In genomic region chr10:103658049-103658577, GRCh38 we compare ENCODE assay signal across 1 cellular context.
TF ChIP-seq lines count a peak whose summit lies in the region.

No MANE protein-coding gene starts in this region.

TF ChIP-seq in HepG2, 621 proteins besides CTCF, POLR2A, EP300 and RAD21 (continued from another document):
- no peak for TF ChIP-seq SRSF1 (optimal IDR thresholded peaks at IDR 0.05; ENCODE audit: low read depth, low read length)
- TF ChIP-seq, protein P1, sequence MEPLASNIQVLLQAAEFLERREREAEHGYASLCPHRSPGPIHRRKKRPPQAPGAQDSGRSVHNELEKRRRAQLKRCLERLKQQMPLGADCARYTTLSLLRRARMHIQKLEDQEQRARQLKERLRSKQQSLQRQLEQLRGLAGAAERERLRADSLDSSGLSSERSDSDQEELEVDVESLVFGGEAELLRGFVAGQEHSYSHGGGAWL (CRISPR knock-in tag; IDR thresholded peaks at IDR 0.05): no peak
- TF ChIP-seq ZNF501 (CRISPR knock-in tag; IDR thresholded peaks at IDR 0.05): no peak
- no peak for TF ChIP-seq ZNF883 (CRISPR knock-in tag; IDR thresholded peaks at IDR 0.05; ENCODE audit: not compliant biosample characterization)
- no peak for TF ChIP-seq ZNF703 (CRISPR knock-in tag; IDR thresholded peaks at IDR 0.05; ENCODE audit: borderline replicate concordance)
- peak; percentile 79; the same call in 1 of the 2 replicates for TF ChIP-seq ZNF281 (CRISPR knock-in tag; IDR thresholded peaks at IDR 0.05; ENCODE audit: borderline replicate concordance)
- TF ChIP-seq, protein P2, sequence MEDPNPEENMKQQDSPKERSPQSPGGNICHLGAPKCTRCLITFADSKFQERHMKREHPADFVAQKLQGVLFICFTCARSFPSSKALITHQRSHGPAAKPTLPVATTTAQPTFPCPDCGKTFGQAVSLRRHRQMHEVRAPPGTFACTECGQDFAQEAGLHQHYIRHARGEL (CRISPR knock-in tag; IDR thresholded peaks at IDR 0.05): no peak
- no peak for TF ChIP-seq ZNF879 (CRISPR knock-in tag; IDR thresholded peaks at IDR 0.05)
- TF ChIP-seq, protein P3, sequence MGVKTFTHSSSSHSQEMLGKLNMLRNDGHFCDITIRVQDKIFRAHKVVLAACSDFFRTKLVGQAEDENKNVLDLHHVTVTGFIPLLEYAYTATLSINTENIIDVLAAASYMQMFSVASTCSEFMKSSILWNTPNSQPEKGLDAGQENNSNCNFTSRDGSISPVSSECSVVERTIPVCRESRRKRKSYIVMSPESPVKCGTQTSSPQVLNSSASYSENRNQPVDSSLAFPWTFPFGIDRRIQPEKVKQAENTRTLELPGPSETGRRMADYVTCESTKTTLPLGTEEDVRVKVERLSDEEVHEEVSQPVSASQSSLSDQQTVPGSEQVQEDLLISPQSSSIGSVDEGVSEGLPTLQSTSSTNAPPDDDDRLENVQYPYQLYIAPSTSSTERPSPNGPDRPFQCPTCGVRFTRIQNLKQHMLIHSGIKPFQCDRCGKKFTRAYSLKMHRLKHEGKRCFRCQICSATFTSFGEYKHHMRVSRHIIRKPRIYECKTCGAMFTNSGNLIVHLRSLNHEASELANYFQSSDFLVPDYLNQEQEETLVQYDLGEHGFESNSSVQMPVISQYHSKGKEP (CRISPR knock-in tag; IDR thresholded peaks at IDR 0.05): no peak
- TF ChIP-seq, protein P4, sequence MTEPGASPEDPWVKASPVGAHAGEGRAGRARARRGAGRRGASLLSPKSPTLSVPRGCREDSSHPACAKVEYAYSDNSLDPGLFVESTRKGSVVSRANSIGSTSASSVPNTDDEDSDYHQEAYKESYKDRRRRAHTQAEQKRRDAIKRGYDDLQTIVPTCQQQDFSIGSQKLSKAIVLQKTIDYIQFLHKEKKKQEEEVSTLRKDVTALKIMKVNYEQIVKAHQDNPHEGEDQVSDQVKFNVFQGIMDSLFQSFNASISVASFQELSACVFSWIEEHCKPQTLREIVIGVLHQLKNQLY (CRISPR knock-in tag; IDR thresholded peaks at IDR 0.05): no peak
- TF ChIP-seq, protein P5, sequence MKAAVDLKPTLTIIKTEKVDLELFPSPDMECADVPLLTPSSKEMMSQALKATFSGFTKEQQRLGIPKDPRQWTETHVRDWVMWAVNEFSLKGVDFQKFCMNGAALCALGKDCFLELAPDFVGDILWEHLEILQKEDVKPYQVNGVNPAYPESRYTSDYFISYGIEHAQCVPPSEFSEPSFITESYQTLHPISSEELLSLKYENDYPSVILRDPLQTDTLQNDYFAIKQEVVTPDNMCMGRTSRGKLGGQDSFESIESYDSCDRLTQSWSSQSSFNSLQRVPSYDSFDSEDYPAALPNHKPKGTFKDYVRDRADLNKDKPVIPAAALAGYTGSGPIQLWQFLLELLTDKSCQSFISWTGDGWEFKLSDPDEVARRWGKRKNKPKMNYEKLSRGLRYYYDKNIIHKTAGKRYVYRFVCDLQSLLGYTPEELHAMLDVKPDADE (CRISPR knock-in tag; IDR thresholded peaks at IDR 0.05): no peak
- no peak for TF ChIP-seq ZNF263 (CRISPR knock-in tag; IDR thresholded peaks at IDR 0.05)
- no peak for TF ChIP-seq ZNF136 (CRISPR knock-in tag; IDR thresholded peaks at IDR 0.05; ENCODE audit: low read depth)
- TF ChIP-seq ZFP41 (CRISPR knock-in tag; IDR thresholded peaks at IDR 0.05; ENCODE audit: borderline replicate concordance): no peak
- no peak for TF ChIP-seq KLF13 (CRISPR knock-in tag; IDR thresholded peaks at IDR 0.05)
- TF ChIP-seq HDAC1 (CRISPR knock-in tag; IDR thresholded peaks at IDR 0.05): peak; percentile 57; the same call in 1 of the 2 replicates
- no peak for TF ChIP-seq ZSCAN9 (CRISPR knock-in tag; IDR thresholded peaks at IDR 0.05; ENCODE audit: borderline replicate concordance)
- TF ChIP-seq LRRFIP1 (CRISPR knock-in tag; conservative IDR thresholded peaks at IDR 0.05): no peak
- TF ChIP-seq SKIL (CRISPR knock-in tag; IDR thresholded peaks at IDR 0.05; ENCODE audit: borderline replicate concordance): 0 out of 2 replicates have a peak, but pooled peaks have one; percentile 32
- no peak for TF ChIP-seq NR2C2 (CRISPR knock-in tag; IDR thresholded peaks at IDR 0.05; ENCODE audit: borderline replicate concordance)
- no peak for TF ChIP-seq NFRKB (IDR thresholded peaks at IDR 0.05)
- no peak for TF ChIP-seq DBP (CRISPR knock-in tag; IDR thresholded peaks at IDR 0.05; ENCODE audit: not compliant biosample characterization)
- no peak for TF ChIP-seq ZNF839 (CRISPR knock-in tag; IDR thresholded peaks at IDR 0.05; ENCODE audit: borderline replicate concordance)
- TF ChIP-seq CBX2 (IDR thresholded peaks at IDR 0.05; ENCODE audit: low read depth, low read length): no peak
- TF ChIP-seq CBX2 (CRISPR knock-in tag; IDR thresholded peaks at IDR 0.05; ENCODE audit: low read depth): no peak
- TF ChIP-seq MYPOP (CRISPR knock-in tag; IDR thresholded peaks at IDR 0.05): 0 out of 2 replicates have a peak, but pooled peaks have one; percentile 19
- no peak for TF ChIP-seq TERF1 (CRISPR knock-in tag; IDR thresholded peaks at IDR 0.05)
- peak; percentile 33; the same call in 1 of the 2 replicates for TF ChIP-seq FOXK1 (CRISPR knock-in tag; IDR thresholded peaks at IDR 0.05; ENCODE audit: borderline replicate concordance, low read depth)
- TF ChIP-seq ASH2L (IDR thresholded peaks at IDR 0.05; ENCODE audit: insufficient read length, low read depth, low read length): peak; percentile 31
- TF ChIP-seq ARID2 (CRISPR knock-in tag; IDR thresholded peaks at IDR 0.05; ENCODE audit: borderline replicate concordance): no peak
- TF ChIP-seq HOXA9 (CRISPR knock-in tag; IDR thresholded peaks at IDR 0.05; ENCODE audit: borderline replicate concordance): no peak
- TF ChIP-seq RFX3 (CRISPR knock-in tag; IDR thresholded peaks at IDR 0.05): no peak
- TF ChIP-seq NR2F6 (IDR thresholded peaks at IDR 0.05): peak; percentile 42; the same call in 1 of the 2 replicates
- TF ChIP-seq NR2F6 (CRISPR knock-in tag; IDR thresholded peaks at IDR 0.05): peak; percentile 57; the same call in 1 of the 2 replicates
- no peak for TF ChIP-seq RARG (CRISPR knock-in tag; IDR thresholded peaks at IDR 0.05; ENCODE audit: low read depth)
- TF ChIP-seq TIGD3 (CRISPR knock-in tag; IDR thresholded peaks at IDR 0.05; ENCODE audit: borderline replicate concordance): no peak
- no peak for TF ChIP-seq GATAD1 (CRISPR knock-in tag; IDR thresholded peaks at IDR 0.05)
- TF ChIP-seq CCAR2 (optimal IDR thresholded peaks at IDR 0.05; ENCODE audit: low read depth, low read length): no peak
- TF ChIP-seq FLYWCH1 (CRISPR knock-in tag; IDR thresholded peaks at IDR 0.05): no peak
TF ChIP-seq in HepG2: peak in this region for 118.
